Comparison of ENCODE assay signal across 8 cellular contexts in genomic region chr5:32076699-32077695, GRCh38.
DNase-seq lines count a peak whose midpoint lies in the region; ATAC-seq, FAIRE-seq and TF ChIP-seq lines count a peak whose summit lies in the region.

No MANE protein-coding gene starts in this region.

- no peak overlapping the region for H3K4me3 ChIP-seq in OCI-LY3 (ENCODE audit: low read length)
- H3K4me3 ChIP-seq in GM12878, result no peak overlapping the region

- H3K27me3 ChIP-seq in OCI-LY3 (ENCODE audit: low read depth, low read length) (no peaks in the 10 kb centered on the region), GM12878 (replicated peaks in 1 of 2; ENCODE audit: control insufficient read depth in 2 of 2, insufficient read depth in 2 of 2, low read length in 1 of 2) (peaks cover 0 to 2% of the 10 kb centered on the region in 2 experiments; a peak in 1 of 4 replicates)

- TF ChIP-seq CTCF in OCI-LY3 (IDR thresholded peaks at IDR 0.05; ENCODE audit: low read depth, low read length) (peak; percentile 84), GM12878 (IDR thresholded peaks at IDR 0.05 in 2 of 3, conservative IDR thresholded peaks at IDR 0.05 in 1 of 3; ENCODE audit: control insufficient read depth in 2 of 3, extremely low read depth in 1 of 3, insufficient read depth in 1 of 3, low read depth in 3 of 3, low read length in 3 of 3) (peak; percentile 64 to 80 (median 69))

- POLR2A ChIA-PET in GM12878 (lab: Charles Lee), result interaction anchor here (0.5 kb wide), 1 partner anchor 1936 kb away, joined by 5 read pairs; no protein-coding TSS in a partner anchor

- H3K79me2 ChIP-seq in OCI-LY3 (ENCODE audit: low read length) (no peaks in the 10 kb centered on the region), GM12878 (ENCODE audit: control insufficient read depth, insufficient read depth, low read length) (no peaks in the 10 kb centered on the region)

- DNase-seq in SIG-M5 treated with dmso at 0.1 percent for 504 hours (lab: John Stamatoyannopoulos, UW; ENCODE audit: unreplicated experiment) (peak; percentile 53), SIG-M5 (lab: John Stamatoyannopoulos, UW) (no peak), HT-29 (ENCODE audit: low spot score) (peak; percentile 81), GM12878 (ENCODE audit: low read depth, low spot score) (peak; percentile 15), inferior parietal cortex (ENCODE audit: extremely low spot score) (peak; percentile 83), NCI-H1048 (lab: John Stamatoyannopoulos, UW) (no peak)
- peak; percentile 14 for DNase-seq in stimulated activated CD8-positive, alpha-beta memory T cell treated with anti-CD3 and anti-CD28 coated beads, Interleukin-4, amount 100 ng/mL, for 24 hours (ENCODE audit: low read depth)

- H4K20me1 ChIP-seq in OCI-LY3 (ENCODE audit: insufficient read depth, low read length) (no peaks in the 10 kb centered on the region), GM12878 (ENCODE audit: control insufficient read depth, insufficient read depth) (no peaks in the 10 kb centered on the region)

- no peak for TF ChIP-seq POLR2A in GM12878 (IDR thresholded peaks at IDR 0.05; ENCODE audit: low read depth, low read length)

- H3K4me1 ChIP-seq in OCI-LY3 (ENCODE audit: low read length) (no peaks in the 10 kb centered on the region), GM12878 (ENCODE audit: control insufficient read depth, insufficient read depth, low read length) (no peaks in the 10 kb centered on the region)

- in situ Hi-C loops in GM12878 (cut with MboI), result no loop called here

- H3K9me3 ChIP-seq in OCI-LY3 (ENCODE audit: insufficient read depth, low read length) (no peaks in the 10 kb centered on the region), GM12878 (replicated peaks; ENCODE audit: control insufficient read depth, insufficient read depth, low read length) (no peaks in the 10 kb centered on the region)

- SMC1A ChIA-PET in GM12878 (lab: Charles Lee; ENCODE audit: uncharacterized antibody, unreplicated experiment), result interaction anchor here (0.8 to 1.6 kb wide), 7 partner anchors 16 to 495 kb away, joined by 3 to 9 read pairs (median 3); no protein-coding TSS in a partner anchor

- 25% methylated on average over 4 of the region's 4 CpGs for WGBS in GM12878 (ENCODE audit: insufficient coverage, insufficient replicate concordance, low lambda C conversion rate, missing lambda C conversion rate)

- peak; percentile 80 for ATAC-seq in GM12878

- H3K36me3 ChIP-seq in OCI-LY3 (replicated peaks; ENCODE audit: low read depth, low read length) (no peaks in the 10 kb centered on the region), GM12878 (ENCODE audit: control insufficient read depth in 2 of 2, insufficient read depth in 2 of 2, low read length in 1 of 2) (no peaks in the 10 kb centered on the region)

- H3K4me2 ChIP-seq in OCI-LY3 (ENCODE audit: low read length) (no peak overlapping the region), GM12878 (ENCODE audit: control insufficient read depth, insufficient read depth) (no peak overlapping the region)

- no TSS peak for BruUV-seq in GM12878 (replicated peaks; lab: Mats Ljungman, UMichigan)

- CTCF ChIA-PET in GM12878 (lab: Yijun Ruan, JAX), result interaction anchor here (0.6 to 3.0 kb wide), 22 partner anchors 10 to 492 kb away, joined by 3 to 17 read pairs (median 4); no protein-coding TSS in a partner anchor

- RAD21 ChIA-PET in GM12878 (lab: Charles Lee; ENCODE audit: unreplicated experiment), result interaction anchor here (0.6 to 1.5 kb wide), 8 partner anchors 16 to 845 kb away, joined by 3 to 6 read pairs (median 4); no protein-coding TSS in a partner anchor

- H3K9ac ChIP-seq in OCI-LY3 (ENCODE audit: low read length) (no peak overlapping the region), GM12878 (ENCODE audit: control insufficient read depth, insufficient read depth, low read length) (no peak overlapping the region)

- H3K27ac ChIP-seq in OCI-LY3 (ENCODE audit: low read length) (no peak overlapping the region), GM12878 (ENCODE audit: control insufficient read depth, insufficient read depth) (no peak overlapping the region)

- no peak for TF ChIP-seq EP300 in GM12878 (IDR thresholded peaks at IDR 0.05; ENCODE audit: borderline replicate concordance in 1 of 2, control insufficient read depth in 1 of 2, low read depth in 2 of 2, low read length in 2 of 2)

- peak; percentile 84 for FAIRE-seq in GM12878 (lab: Jason Lieb, UNC)

- intact Hi-C loops in GM12878 (cut with micrococcal nuclease; ENCODE audit: unreplicated experiment), result loop anchor here (1.0 kb wide), 3 partner anchors 148 to 496 kb away; no protein-coding TSS in a partner anchor

- no peak overlapping the region for H2AFZ ChIP-seq in OCI-LY3 (ENCODE audit: low read depth, low read length)
- H2AFZ ChIP-seq in GM12878 (ENCODE audit: control insufficient read depth, low read depth, low read length), result no peak overlapping the region

- peak; percentile 96 for TF ChIP-seq RAD21 in GM12878 (IDR thresholded peaks at IDR 0.05; ENCODE audit: insufficient read depth, low read depth, low read length)

TF ChIP-seq in GM12878, 131 proteins besides CTCF, POLR2A, EP300 and RAD21:
- TF ChIP-seq, protein P1, sequence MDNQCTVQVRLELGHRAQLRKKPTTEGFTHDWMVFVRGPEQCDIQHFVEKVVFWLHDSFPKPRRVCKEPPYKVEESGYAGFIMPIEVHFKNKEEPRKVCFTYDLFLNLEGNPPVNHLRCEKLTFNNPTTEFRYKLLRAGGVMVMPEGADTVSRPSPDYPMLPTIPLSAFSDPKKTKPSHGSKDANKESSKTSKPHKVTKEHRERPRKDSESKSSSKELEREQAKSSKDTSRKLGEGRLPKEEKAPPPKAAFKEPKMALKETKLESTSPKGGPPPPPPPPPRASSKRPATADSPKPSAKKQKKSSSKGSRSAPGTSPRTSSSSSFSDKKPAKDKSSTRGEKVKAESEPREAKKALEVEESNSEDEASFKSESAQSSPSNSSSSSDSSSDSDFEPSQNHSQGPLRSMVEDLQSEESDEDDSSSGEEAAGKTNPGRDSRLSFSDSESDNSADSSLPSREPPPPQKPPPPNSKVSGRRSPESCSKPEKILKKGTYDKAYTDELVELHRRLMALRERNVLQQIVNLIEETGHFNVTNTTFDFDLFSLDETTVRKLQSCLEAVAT (IDR thresholded peaks at IDR 0.05), result no peak
- peak; percentile 78 for TF ChIP-seq SMC3 (IDR thresholded peaks at IDR 0.05; ENCODE audit: borderline replicate concordance, low read length)
TF ChIP-seq in GM12878: peak in this region for 1.

Comparison
In these comparisons a context has a peak if more than half of its experiments do, and no peak if none do; other contexts are left out.
1. DNase-seq: peak in SIG-M5 treated with dmso at 0.1 percent for 504 hours (single experiment), HT-29 (single experiment), GM12878 (single experiment), inferior parietal cortex (single experiment) and stimulated activated CD8-positive, alpha-beta memory T cell treated with anti-CD3 and anti-CD28 coated beads, Interleukin-4, amount 100 ng/mL, for 24 hours (single experiment); none in SIG-M5 (single experiment) and NCI-H1048 (single experiment).